ENCODE assay signal across 23 cellular contexts in genomic region chr1:169059391-169059790, GRCh38.
"Had no signal": no experiment of that assay in that cellular context is flagged by ENCODE, and none has a peak within 500 bp of the region (broad histone marks: within the 10 kb centered on the region; RNA-seq: fewer than 3 reads in every experiment).

No MANE protein-coding gene starts in this region.

- H3K4me3 Mint-ChIP-seq: activated B cell treated with CpG ODN at 0.5 μM for 24 hours; activated CD4-positive, alpha-beta T cell treated with anti-CD3 and anti-CD28 coated beads for 36 hours; activated CD8-positive, alpha-beta memory T cell treated with anti-CD3 and anti-CD28 coated beads, Interleukin-2, amount 10 ng/mL, durations not matched to agents 7 days and 5 days; activated CD8-positive, alpha-beta T cell treated with anti-CD3 and anti-CD28 coated beads, Interleukin-2, amount 10 ng/mL, durations not matched to agents 7 days and 5 days; effector memory CD8-positive, alpha-beta T cell; natural killer cell; neural progenitor cell; T-helper 2 cell treated with Interferon-gamma antibody and Interleukin-4, amounts not matched to agents 5 μg/mL and 100 μg/mL, for 36 hours had no signal

- H3K4me1 Mint-ChIP-seq: activated B cell treated with CpG ODN at 0.5 μM for 24 hours had no signal

- ATAC-seq: activated CD4-positive, alpha-beta T cell treated with anti-CD3 and anti-CD28 coated beads for 36 hours; activated CD8-positive, alpha-beta memory T cell treated with anti-CD3 and anti-CD28 coated beads, Interleukin-2, amount 10 ng/mL, durations not matched to agents 7 days and 5 days; activated CD8-positive, alpha-beta T cell treated with anti-CD3 and anti-CD28 coated beads, Interleukin-2, amount 10 ng/mL, durations not matched to agents 7 days and 5 days; activated naive CD4-positive, alpha-beta T cell treated with anti-CD3 and anti-CD28 coated beads, Interleukin-2, amount 50 U/mL, for 72 hours; body of pancreas; effector memory CD8-positive, alpha-beta T cell; natural killer cell had no signal

- H3K36me3 ChIP-seq: left lung, lower lobe of right lung, neural progenitor cell, right atrium auricular region, spleen, tibial nerve had no signal

- DNase-seq: activated B cell treated with CpG ODN at 0.5 μM for 24 hours; activated CD4-positive, alpha-beta T cell treated with anti-CD3 and anti-CD28 coated beads for 36 hours; activated CD8-positive, alpha-beta memory T cell treated with anti-CD3 and anti-CD28 coated beads, Interleukin-2, amount 10 ng/mL, durations not matched to agents 7 days and 5 days; activated CD8-positive, alpha-beta T cell treated with anti-CD3 and anti-CD28 coated beads, Interleukin-2, amount 10 ng/mL, durations not matched to agents 7 days and 5 days; activated naive CD4-positive, alpha-beta T cell; activated T-cell treated with anti-CD3 and anti-CD28 coated beads, Interleukin-2, amount 50 U/mL, for 48 hours; aorta; body of pancreas; cortex of kidney; effector memory CD8-positive, alpha-beta T cell; left lung; lower lobe of right lung; natural killer cell; occipital lobe; spleen; stimulated activated naive CD4-positive, alpha-beta T cell; T-helper 1 cell had no signal

- H3K36me3 Mint-ChIP-seq: natural killer cell, neural progenitor cell had no signal

- H3K4me1 ChIP-seq: body of pancreas, neural progenitor cell had no signal

- H3K4me3 ChIP-seq: body of pancreas, left lung, lower lobe of right lung, neural progenitor cell, psoas muscle, right atrium auricular region, spleen, tibial nerve had no signal

- H3K9me3 Mint-ChIP-seq: activated B cell treated with CpG ODN at 0.5 μM for 24 hours; effector memory CD8-positive, alpha-beta T cell; natural killer cell; neural progenitor cell; T-helper 2 cell treated with Interferon-gamma antibody and Interleukin-4, amounts not matched to agents 5 μg/mL and 100 μg/mL, for 36 hours had no signal

- H3K27me3 ChIP-seq: body of pancreas, left lung, neural progenitor cell, right atrium auricular region, tibial nerve had no signal

- H3K27ac ChIP-seq: body of pancreas, neural progenitor cell, right atrium auricular region had no signal

- H3K27ac Mint-ChIP-seq: activated B cell treated with CpG ODN at 0.5 μM for 24 hours; activated CD4-positive, alpha-beta T cell treated with anti-CD3 and anti-CD28 coated beads for 36 hours; activated CD8-positive, alpha-beta memory T cell treated with anti-CD3 and anti-CD28 coated beads, Interleukin-2, amount 10 ng/mL, durations not matched to agents 7 days and 5 days; activated CD8-positive, alpha-beta T cell treated with anti-CD3 and anti-CD28 coated beads, Interleukin-2, amount 10 ng/mL, durations not matched to agents 7 days and 5 days; activated naive CD4-positive, alpha-beta T cell treated with anti-CD3 and anti-CD28 coated beads, Interleukin-2, amount 50 U/mL, for 72 hours; effector memory CD8-positive, alpha-beta T cell; natural killer cell; neural progenitor cell; T-helper 2 cell treated with Interferon-gamma antibody and Interleukin-4, amounts not matched to agents 5 μg/mL and 100 μg/mL, for 36 hours had no signal

- H3K9me3 ChIP-seq: body of pancreas had no signal
